In genomic region chr11:61367406-61367805, GRCh38 we compare ENCODE assay signal across 15 cellular contexts.
"Had no signal": no experiment of that assay in that cellular context is flagged by ENCODE, and none has a peak within 500 bp of the region (broad histone marks: within the 10 kb centered on the region; RNA-seq: fewer than 3 reads in every experiment).

No MANE protein-coding gene starts in this region.

- H3K9me3 ChIP-seq: colonic mucosa, lower lobe of right lung, tibial artery, vagina had no signal

- DNase-seq: activated CD4-positive, alpha-beta T cell treated with anti-CD3 and anti-CD28 coated beads for 48 hours; activated CD8-positive, alpha-beta T cell treated with anti-CD3 and anti-CD28 coated beads for 36 hours; activated gamma-delta T cell treated with Interleukin-2 at 50 U/mL for 16 hours; activated naive CD8-positive, alpha-beta T cell treated with anti-CD3 and anti-CD28 coated beads for 36 hours; activated T-cell treated with anti-CD3 and anti-CD28 coated beads, Interleukin-2, amount 50 U/mL, for 72 hours; central memory CD4-positive, alpha-beta T cell; colonic mucosa; left colon; lower lobe of right lung; nephron progenitor cell; stimulated activated CD4-positive, alpha-beta T cell treated with anti-CD3 and anti-CD28 coated beads, Interleukin-12 subunit alpha, Interleukin-12 subunit beta, amount 100 ng/mL, for 4 hours; stimulated activated CD4-positive, alpha-beta T cell treated with anti-CD3 and anti-CD28 coated beads, Interleukin-2, amount 100 ng/mL, for 24 hours; tibial artery had no signal

- ATAC-seq: activated CD8-positive, alpha-beta T cell treated with anti-CD3 and anti-CD28 coated beads for 36 hours; activated T-cell treated with anti-CD3 and anti-CD28 coated beads, Interleukin-2, amount 50 U/mL, for 72 hours; esophagus mucosa; left colon; lower lobe of right lung had no signal

- H3K4me3 ChIP-seq: colonic mucosa, lower lobe of right lung, tibial artery, vagina had no signal

- H3K4me1 ChIP-seq: colonic mucosa had no signal

- H3K27me3 ChIP-seq: colonic mucosa, tibial artery, vagina had no signal

- H3K27ac ChIP-seq: colonic mucosa, lower lobe of right lung, vagina had no signal
